Comparison of ENCODE assay signal across 12 cellular contexts in the genomic region with DNA sequence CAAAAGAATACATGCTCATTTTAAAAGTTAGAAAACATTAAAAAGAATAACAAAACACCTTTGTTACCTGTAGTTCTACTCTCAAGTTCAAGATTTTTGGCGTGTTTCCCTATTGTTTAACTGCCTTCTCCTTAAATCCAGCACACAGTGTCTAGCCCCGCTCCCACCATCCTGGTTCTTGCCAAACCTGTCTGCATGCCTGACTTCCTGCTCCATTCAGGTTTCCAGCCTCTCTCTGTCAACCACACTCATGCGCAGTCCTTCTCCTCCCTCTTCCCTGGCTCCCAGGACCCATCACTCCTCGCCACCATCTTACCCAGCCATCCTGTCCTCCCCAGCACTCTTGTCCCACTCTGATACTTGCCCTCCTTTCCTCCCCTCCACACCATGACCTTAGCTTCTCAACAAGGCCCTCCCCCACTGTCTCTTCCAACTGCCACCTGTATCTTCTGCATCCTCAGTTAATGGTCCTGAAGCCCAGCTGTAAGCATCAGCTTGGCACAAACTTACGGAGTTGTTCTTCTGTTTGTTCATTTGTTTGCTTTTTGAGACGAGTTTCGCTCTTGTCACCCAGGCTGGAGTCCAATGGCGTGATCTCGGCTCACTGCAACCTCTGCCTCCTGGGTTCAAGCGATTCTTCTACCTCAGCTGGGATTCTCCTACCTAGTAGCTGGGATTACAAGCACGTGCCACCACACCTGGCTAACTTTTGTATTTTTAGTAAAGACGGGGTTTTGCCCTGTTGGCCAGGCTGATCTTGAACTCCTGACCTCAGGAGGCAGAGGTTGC. TPM values are rescaled to one million over a fixed set of nuclear protein-coding genes. Genes with fewer than 3 reads are reported as not detected.
DNase-seq lines count a peak whose midpoint lies in the region; ATAC-seq and TF ChIP-seq lines count a peak whose summit lies in the region.
"Had no signal": no experiment of that assay in that cellular context is flagged by ENCODE, and none has a peak within 500 bp of the region (broad histone marks: within the 10 kb centered on the region; RNA-seq: fewer than 3 reads in every experiment).

No MANE protein-coding gene starts in this region.

- peak overlapping the region in 1 of 3 experiments; percentile 12; a peak in 3 of 7 replicates for H3K27ac Mint-ChIP-seq in H9
- H3K27ac Mint-ChIP-seq: activated naive CD8-positive, alpha-beta T cell treated with anti-CD3 and anti-CD28 coated beads, Interleukin-2, amount 10 ng/mL, durations not matched to agents 7 days and 5 days had no signal

- no peaks in the 10 kb centered on the region for H4K20me1 ChIP-seq in H9 (ENCODE audit: control insufficient read depth, insufficient read depth, insufficient read length)
- H4K20me1 ChIP-seq in PC-3 (ENCODE audit: low read length): no peaks in the 10 kb centered on the region
- H4K20me1 ChIP-seq in hepatocyte (ENCODE audit: insufficient read depth, poor library complexity, severe bottlenecking): no peaks in the 10 kb centered on the region

- no peaks in the 10 kb centered on the region; a peak in 1 of 5 replicates for H3K9me3 Mint-ChIP-seq in H9
- H3K9me3 Mint-ChIP-seq: activated naive CD8-positive, alpha-beta T cell treated with anti-CD3 and anti-CD28 coated beads, Interleukin-2, amount 10 ng/mL, durations not matched to agents 7 days and 5 days had no signal

- CTCF ChIA-PET in PC-3 (lab: Charles Lee): no interaction called here

- TF ChIP-seq POLR2A in gastroesophageal sphincter (IDR thresholded peaks at IDR 0.05): no peak

- no peaks in the 10 kb centered on the region for H3K27me3 ChIP-seq in H9 (ENCODE audit: insufficient read depth, low read length)
- H3K27me3 ChIP-seq in PC-3 (ENCODE audit: low read length): no peaks in the 10 kb centered on the region
- H3K27me3 ChIP-seq in hepatocyte: no peaks in the 10 kb centered on the region
- H3K27me3 ChIP-seq in trophoblast cell (ENCODE audit: insufficient read depth, low read length): no peaks in the 10 kb centered on the region
- H3K27me3 ChIP-seq in H7 (ENCODE audit: control insufficient read depth, insufficient read depth, low read length): no peaks in the 10 kb centered on the region
- H3K27me3 ChIP-seq in gastroesophageal sphincter: no peaks in the 10 kb centered on the region
- H3K27me3 ChIP-seq: dorsolateral prefrontal cortex had no signal

- H3K9ac ChIP-seq in H9 (ENCODE audit: extremely low read depth, insufficient read length, low read length) (no peak overlapping the region), PC-3 (ENCODE audit: low read length) (no peak overlapping the region), trophoblast cell (ENCODE audit: low read length) (no peak overlapping the region)

- ATAC-seq in PC-3: no peak
- ATAC-seq in gastroesophageal sphincter: no peak

- BruUV-seq in PC-3 (replicated peaks; lab: Mats Ljungman, UMichigan): no TSS peak

- H3K4me1 ChIP-seq in H9 (ENCODE audit: insufficient read depth, low read length) (peaks cover 2% of the 10 kb centered on the region; the same call in 1 of the 2 replicates), PC-3 (ENCODE audit: insufficient read depth, low read length) (peaks cover 40% of the 10 kb centered on the region), hepatocyte (ENCODE audit: insufficient read depth) (peaks cover 29% of the 10 kb centered on the region), trophoblast cell (ENCODE audit: control insufficient read depth in 1 of 2, insufficient read depth in 2 of 2, low read length in 2 of 2) (peaks cover 24 to 25% of the 10 kb centered on the region in 2 experiments), gastroesophageal sphincter (no peaks in the 10 kb centered on the region)

- no peak overlapping the region for H2BK120ac ChIP-seq in H9 (ENCODE audit: low read depth, low read length, poor library complexity, severe bottlenecking)
- peak overlapping the region; percentile 9 for H2BK120ac ChIP-seq in trophoblast cell (ENCODE audit: insufficient read depth, low read length, poor library complexity)

- no peak overlapping the region for H4K12ac ChIP-seq in trophoblast cell (ENCODE audit: low read depth, low read length)

- no peaks in the 10 kb centered on the region; the same call in 1 of the 2 replicates for H3K27me3 Mint-ChIP-seq in H9 (ENCODE audit: low read depth)

- H3K23me2 ChIP-seq in H9 (ENCODE audit: insufficient read length, low read depth, low read length, poor library complexity, severe bottlenecking): no peaks in the 10 kb centered on the region

- no peak for TF ChIP-seq EP300 in gastroesophageal sphincter (IDR thresholded peaks at IDR 0.05)

- H3K27ac ChIP-seq in H9 (ENCODE audit: insufficient read length, low read depth, low read length): no peak overlapping the region
- peak overlapping the region; percentile 45 for H3K27ac ChIP-seq in PC-3 (ENCODE audit: low read length)
- H3K27ac ChIP-seq in hepatocyte: peak overlapping the region; percentile 43
- H3K27ac ChIP-seq in trophoblast cell (ENCODE audit: low read depth, low read length): no peak overlapping the region
- H3K27ac ChIP-seq in gastroesophageal sphincter: no peak overlapping the region
- H3K27ac ChIP-seq: dorsolateral prefrontal cortex had no signal

- H3K36me3 Mint-ChIP-seq in H9 (ENCODE audit: insufficient read depth in 1 of 3, low read depth in 3 of 3): no peaks in the 10 kb centered on the region
- H3K36me3 Mint-ChIP-seq: activated naive CD8-positive, alpha-beta T cell treated with anti-CD3 and anti-CD28 coated beads, Interleukin-2, amount 10 ng/mL, durations not matched to agents 7 days and 5 days had no signal

- peaks cover 20 to 24% of the 10 kb centered on the region in 2 experiments for H3K4me1 Mint-ChIP-seq in H9

- H3K4me2 ChIP-seq in H9 (ENCODE audit: insufficient read depth, insufficient read length, low read length) (no peak overlapping the region), PC-3 (ENCODE audit: low read length) (peak overlapping the region; percentile 10; the same call in 1 of the 2 replicates), hepatocyte (no peak overlapping the region), trophoblast cell (ENCODE audit: low read length) (no peak overlapping the region)

- no peaks in the 10 kb centered on the region for H3K9me3 ChIP-seq in H9 (ENCODE audit: control insufficient read depth, low read depth, low read length)
- no peaks in the 10 kb centered on the region for H3K9me3 ChIP-seq in PC-3 (ENCODE audit: low read length)
- no peaks in the 10 kb centered on the region for H3K9me3 ChIP-seq in hepatocyte (ENCODE audit: low read depth)
- no peaks in the 10 kb centered on the region for H3K9me3 ChIP-seq in trophoblast cell (ENCODE audit: insufficient read depth, low read depth, low read length)
- H3K9me3 ChIP-seq in gastroesophageal sphincter: no peaks in the 10 kb centered on the region

- no peak overlapping the region for H3K4me3 ChIP-seq in PC-3 (ENCODE audit: low read length)
- no peak overlapping the region for H3K4me3 ChIP-seq in hepatocyte
- no peak overlapping the region for H3K4me3 ChIP-seq in trophoblast cell (ENCODE audit: low read depth, low read length)
- H3K4me3 ChIP-seq in H7 (ENCODE audit: insufficient read depth, low read depth, low read length): no peak overlapping the region
- H3K4me3 ChIP-seq in gastroesophageal sphincter: no peak overlapping the region
- H3K4me3 ChIP-seq: dorsolateral prefrontal cortex had no signal

- no peak for TF ChIP-seq CTCF in H9 (conservative IDR thresholded peaks at IDR 0.05)
- TF ChIP-seq CTCF in PC-3 (conservative IDR thresholded peaks at IDR 0.05; ENCODE audit: low read depth, low read length): no peak
- no peak for TF ChIP-seq CTCF in hepatocyte (IDR thresholded peaks at IDR 0.05; ENCODE audit: poor library complexity)
- no peak for TF ChIP-seq CTCF in gastroesophageal sphincter (IDR thresholded peaks at IDR 0.05)

- H2BK20ac ChIP-seq in H9 (ENCODE audit: low read depth, low read length, poor library complexity, severe bottlenecking): no peak overlapping the region

- intact Hi-C loops in PC-3 (cut with micrococcal nuclease): no loop called here

- H2AFZ ChIP-seq in H9 (ENCODE audit: low read length) (no peak overlapping the region), PC-3 (ENCODE audit: low read length) (no peak overlapping the region), hepatocyte (no peak overlapping the region), trophoblast cell (ENCODE audit: insufficient read depth, low read length, poor library complexity) (no peak overlapping the region)

- 0 out of 5 replicates have a peak overlapping the region, but pooled peaks of 1 of the 2 experiments have one; percentile 24 for H3K4me3 Mint-ChIP-seq in H9
- H3K4me3 Mint-ChIP-seq: activated naive CD8-positive, alpha-beta T cell treated with anti-CD3 and anti-CD28 coated beads, Interleukin-2, amount 10 ng/mL, durations not matched to agents 7 days and 5 days had no signal

- H3F3A ChIP-seq in PC-3 (ENCODE audit: low read length, unreplicated experiment): no peaks in the 10 kb centered on the region

- no peak overlapping the region for H2BK15ac ChIP-seq in H9 (ENCODE audit: low read depth, low read length)

- H2BK12ac ChIP-seq in H9 (ENCODE audit: insufficient read length, low read depth, low read length) (no peak overlapping the region), trophoblast cell (ENCODE audit: low read length) (peak overlapping the region; percentile 10)

- POLR2A ChIA-PET in PC-3 (lab: Charles Lee; ENCODE audit: unreplicated experiment): no interaction called here

- H4K5ac ChIP-seq in H9 (ENCODE audit: insufficient read length, low read depth, low read length): no peak overlapping the region

- no peak overlapping the region for H4K8ac ChIP-seq in H9 (replicated peaks; ENCODE audit: insufficient read length, low read depth, low read length)
- no peak overlapping the region for H4K8ac ChIP-seq in trophoblast cell (ENCODE audit: low read depth, low read length)

- WGBS in H9 (ENCODE audit: extremely low coverage, insufficient read length, low lambda C conversion rate): no CpG with 5 or more reads among the region's 12 CpGs
- WGBS in hepatocyte (ENCODE audit: low lambda C conversion rate, missing lambda C conversion rate): 78% methylated on average over 12 of the region's 12 CpGs
- WGBS in trophoblast cell (ENCODE audit: extremely low coverage, insufficient coverage, insufficient read length): no CpG with 5 or more reads among the region's 12 CpGs
- WGBS in gastroesophageal sphincter (ENCODE audit: low coverage in 1 of 2), 2 donors: 67 to 78% methylated on average over 6 to 12 of the region's 12 CpGs

- H3K56ac ChIP-seq in H9 (ENCODE audit: insufficient read length, low read depth, low read length): no peak overlapping the region

- H4K91ac ChIP-seq in H9 (ENCODE audit: insufficient read length, low read depth, low read length) (no peak overlapping the region), trophoblast cell (ENCODE audit: low read depth, low read length) (no peak overlapping the region)

- no peaks in the 10 kb centered on the region for H3K36me3 ChIP-seq in PC-3 (ENCODE audit: low read depth, low read length)
- H3K36me3 ChIP-seq in hepatocyte (replicated peaks; ENCODE audit: insufficient read depth, low read depth): no peaks in the 10 kb centered on the region
- H3K36me3 ChIP-seq in trophoblast cell (ENCODE audit: control insufficient read depth in 1 of 2, insufficient read depth in 2 of 2, low read length in 2 of 2): no peaks in the 10 kb centered on the region
- H3K36me3 ChIP-seq in H7 (replicated peaks; ENCODE audit: control insufficient read depth, insufficient read depth, low read length): no peaks in the 10 kb centered on the region
- H3K36me3 ChIP-seq in gastroesophageal sphincter: peaks cover 0 to 8% of the 10 kb centered on the region in 2 donors

- H2BK5ac ChIP-seq in H9 (ENCODE audit: insufficient read length, low read length) (no peak overlapping the region), trophoblast cell (ENCODE audit: low read depth, low read length, poor library complexity) (no peak overlapping the region)

- no peak for DNase-seq in H9
- peak; percentile 35 for DNase-seq in PC-3
- no peak for DNase-seq in hepatocyte (ENCODE audit: low spot score)
- peak; percentile 85 to 88 for DNase-seq in trophoblast cell
- DNase-seq in H7: no peak
- no peak for DNase-seq in NCI-H2107 (lab: John Stamatoyannopoulos, UW)
- no peak for DNase-seq in NCI-H146 treated with DMSO at 0.1 percent for 48 hours (lab: John Stamatoyannopoulos, UW; ENCODE audit: unreplicated experiment)
- DNase-seq: activated naive CD8-positive, alpha-beta T cell treated with anti-CD3 and anti-CD28 coated beads, Interleukin-2, amount 10 ng/mL, durations not matched to agents 7 days and 5 days; COR-L47; dorsolateral prefrontal cortex; NCI-H2081 treated with DMSO at 0.1 percent for 48 hours had no signal

- H3K4ac ChIP-seq in H9 (ENCODE audit: low read depth, low read length): no peak overlapping the region
- no peak overlapping the region for H3K4ac ChIP-seq in trophoblast cell (ENCODE audit: low read depth, low read length)

- H3K14ac ChIP-seq in H9 (ENCODE audit: insufficient read depth, low read length) (no peak overlapping the region), trophoblast cell (ENCODE audit: low read length) (peak overlapping the region; percentile 1)

- H3K79me2 ChIP-seq in H9 (ENCODE audit: insufficient read depth, low read length): no peaks in the 10 kb centered on the region
- H3K79me2 ChIP-seq in PC-3 (ENCODE audit: low read length): no peaks in the 10 kb centered on the region
- H3K79me2 ChIP-seq in hepatocyte: no peaks in the 10 kb centered on the region
- no peaks in the 10 kb centered on the region for H3K79me2 ChIP-seq in trophoblast cell (ENCODE audit: control insufficient read depth, insufficient read depth, low read length, poor library complexity)

- H3K9me2 ChIP-seq in PC-3 (replicated peaks; ENCODE audit: low read length): no peaks in the 10 kb centered on the region
- H3K9me2 ChIP-seq in hepatocyte (replicated peaks; ENCODE audit: insufficient read depth): no peaks in the 10 kb centered on the region

- H3K18ac ChIP-seq in H9 (ENCODE audit: insufficient read length, low read depth, low read length) (peak overlapping the region; percentile 11), trophoblast cell (ENCODE audit: low read length) (no peak overlapping the region)

- no peak overlapping the region for H3T11ph ChIP-seq in H9 (ENCODE audit: low read length)

- H3K79me1 ChIP-seq in H9 (ENCODE audit: insufficient read depth, low read depth, low read length, poor library complexity, severe bottlenecking) (no peaks in the 10 kb centered on the region), trophoblast cell (ENCODE audit: low read length) (peaks cover 5% of the 10 kb centered on the region)

- H2AK5ac ChIP-seq in H9 (ENCODE audit: insufficient read length, low read length) (no peak overlapping the region), trophoblast cell (ENCODE audit: low read length) (no peak overlapping the region)

- H3K23ac ChIP-seq in H9 (ENCODE audit: insufficient read length, low read depth, low read length) (no peak overlapping the region), trophoblast cell (ENCODE audit: low read length) (no peak overlapping the region)

RNA-seq across cellular contexts. Expression of a gene that starts 7.5 kb away (rescaled TPM):
- 243 and 266 TPM in 2 replicates for total RNA-seq in H9 (2021)
- 357 and 546 TPM in 2 replicates for total RNA-seq in PC-3 (2014; rRNA removed)
- 149 and 188 TPM in 2 replicates for total RNA-seq in hepatocyte
- 125 and 140 TPM in 2 replicates for polyA plus RNA-seq in hepatocyte
- polyA plus RNA-seq in trophoblast cell (2013): 280 and 288 TPM in 2 replicates
- 117 and 149 TPM in 2 replicates for total RNA-seq in H7 (2014; rRNA removed; shearing (Covaris generic))
- total RNA-seq in gastroesophageal sphincter: 100 to 1,000 TPM; 304 to 366 (median 322) TPM

Comparison
In these comparisons a context has a peak if more than half of its experiments do, and no peak if none do; other contexts are left out.
1. DNase-seq: peak in PC-3 (single experiment) and trophoblast cell (2 of 2); none in H9 (single experiment), hepatocyte (single experiment), H7 (single experiment), NCI-H2107 (single experiment) and NCI-H146 treated with DMSO at 0.1 percent for 48 hours (single experiment).
2. H3K27ac ChIP-seq: peak in PC-3 (single experiment) and hepatocyte (single experiment); none in H9 (single experiment), trophoblast cell (single experiment) and gastroesophageal sphincter (0 of 4).